Comparison of ENCODE assay signal across 8 cellular contexts in the genomic region with DNA sequence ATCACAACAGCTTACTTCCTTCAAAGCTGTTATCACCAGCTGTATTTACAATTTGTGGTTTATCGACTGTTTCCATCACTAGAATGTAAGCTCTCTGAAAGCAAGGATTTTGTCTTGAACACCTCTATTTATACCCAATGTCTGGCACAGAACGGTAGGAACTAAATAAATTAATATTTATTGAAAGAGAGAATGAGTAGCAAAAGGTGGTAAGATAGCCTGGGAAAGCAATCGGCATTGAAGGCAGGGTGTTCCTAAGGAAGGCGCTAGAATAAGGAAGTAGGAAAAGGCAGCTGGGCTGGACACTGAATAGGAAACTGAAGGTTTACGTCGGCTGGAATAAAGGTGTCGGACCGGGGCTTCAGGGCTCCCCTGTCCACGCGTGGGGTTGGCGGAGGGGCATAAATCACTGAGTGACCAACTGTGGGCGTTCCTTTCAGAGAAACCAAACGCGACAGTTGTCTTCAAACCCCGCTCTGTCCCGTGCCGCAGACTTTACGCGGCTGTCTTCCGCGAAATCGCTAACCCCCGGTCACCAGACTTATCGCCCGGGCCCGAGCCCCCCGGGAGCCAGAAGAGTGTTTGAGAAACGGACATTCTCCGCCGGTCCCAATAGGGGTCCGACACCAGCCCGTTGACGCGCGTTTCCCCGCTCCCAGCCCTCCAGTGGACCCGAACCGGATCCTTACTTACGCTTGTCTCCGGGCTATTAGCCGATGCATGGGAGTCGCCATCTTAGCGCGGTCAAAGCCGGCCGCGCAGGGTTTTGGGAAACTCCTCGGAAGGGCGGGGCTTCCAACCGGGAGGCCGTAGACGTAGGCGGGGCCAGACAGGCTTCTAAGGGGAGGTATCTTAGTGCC. TPM values are rescaled to one million over a fixed set of nuclear protein-coding genes. Genes with fewer than 3 reads are reported as not detected.
DNase-seq lines count a peak whose midpoint lies in the region; ATAC-seq and TF ChIP-seq lines count a peak whose summit lies in the region.

A gene (minus strand): TSS at position 746 of the 860 bp plus-strand sequence. CDS start 12 bp downstream, at position 734.

- H3K4me1 ChIP-seq in PC-3 (ENCODE audit: insufficient read depth, low read length) = no peaks in the 10 kb centered on the region

- intact Hi-C loops in PC-3 (cut with micrococcal nuclease) = loop anchor here (1.0 kb wide), 1 partner anchor 23 kb away; no protein-coding TSS in a partner anchor

- H3K4me2 ChIP-seq in PC-3 (ENCODE audit: low read length) = peak within 1 kb of the TSS; percentile 93

- H3K9ac ChIP-seq in PC-3 (ENCODE audit: low read length) = peak within 1 kb of the TSS; percentile 95

- H2AFZ ChIP-seq in PC-3 (ENCODE audit: low read length) = peak within 1 kb of the TSS; percentile 98

- no peaks in the 10 kb centered on the region for H3K9me3 ChIP-seq in PC-3 (ENCODE audit: low read length)

- no peaks in the 10 kb centered on the region for H3K9me2 ChIP-seq in PC-3 (replicated peaks; ENCODE audit: low read length)

- H4K20me1 ChIP-seq in PC-3 (ENCODE audit: low read length) = no peaks in the 10 kb centered on the region

- H3K27ac ChIP-seq in PC-3 (ENCODE audit: low read length) = peak within 1 kb of the TSS; percentile 66

- CTCF ChIA-PET in PC-3 (lab: Charles Lee) = no interaction called here

- H3K36me3 ChIP-seq in PC-3 (ENCODE audit: low read depth, low read length) = no peaks in the 10 kb centered on the region

- no peaks in the 10 kb centered on the region for H3K27me3 ChIP-seq in PC-3 (ENCODE audit: low read length)

- H3K79me2 ChIP-seq in PC-3 (ENCODE audit: low read length) = peaks cover 35% of the 10 kb centered on the region

- POLR2A ChIA-PET in PC-3 (lab: Charles Lee; ENCODE audit: unreplicated experiment) = no interaction called here

- peak within 1 kb of the TSS; percentile 98 for H3K4me3 ChIP-seq in Jurkat, Clone E6-1 (ENCODE audit: low read length)
- H3K4me3 ChIP-seq in PC-3 (ENCODE audit: low read length) (peak within 1 kb of the TSS; percentile 99), epithelial cell of proximal tubule (ENCODE audit: low read depth, low read length) (peak within 1 kb of the TSS; percentile 77)

- TF ChIP-seq CTCF in PC-3 (conservative IDR thresholded peaks at IDR 0.05; ENCODE audit: low read depth, low read length) (no peak), epithelial cell of proximal tubule (conservative IDR thresholded peaks at IDR 0.05; ENCODE audit: low read depth, low read length) (no peak)

- ATAC-seq in GM21619 (IDR thresholded peaks at IDR 0.05; ENCODE audit: unreplicated experiment) (peak; percentile 92), PC-3 (peak; percentile 99)

- DNase-seq in DMS114 treated with DMSO at 0.1 percent for 48 hours (lab: John Stamatoyannopoulos, UW; ENCODE audit: unreplicated experiment) (peak; percentile 91), PC-3 (peak; percentile 87), activated T-cell treated with anti-CD3 and anti-CD28 coated beads for 48 hours (ENCODE audit: low read depth) (peak; percentile 90), epithelial cell of proximal tubule (ENCODE audit: low read depth) (no peak), mucosa of gallbladder (ENCODE audit: low spot score) (peak; percentile 93)
- peak; percentile 90 for DNase-seq in Jurkat, Clone E6-1 (ENCODE audit: low read depth, low spot score)
- peak; percentile 90 for DNase-seq in stimulated activated CD8-positive, alpha-beta memory T cell treated with anti-CD3 and anti-CD28 coated beads, Interleukin-4, amount 100 ng/mL, for 24 hours (ENCODE audit: low read depth)

- no peaks in the 10 kb centered on the region for H3F3A ChIP-seq in PC-3 (ENCODE audit: low read length, unreplicated experiment)

- BruUV-seq in PC-3 (replicated peaks; lab: Mats Ljungman, UMichigan) = TSS peak; percentile 85

RNA-seq across cellular contexts. Expression of the gene that starts here (rescaled TPM):
- polyA plus RNA-seq in Jurkat, Clone E6-1 (2012; ENCODE audit: insufficient read depth, insufficient read length) = 55.2 TPM
- total RNA-seq in PC-3 (2014; rRNA removed) = 3.7 and 6.1 TPM in 2 replicates
- 12.7 and 88.8 TPM in 2 replicates for total RNA-seq in epithelial cell of proximal tubule
- total RNA-seq in mucosa of gallbladder = 18.5 TPM
